In the genomic region with DNA sequence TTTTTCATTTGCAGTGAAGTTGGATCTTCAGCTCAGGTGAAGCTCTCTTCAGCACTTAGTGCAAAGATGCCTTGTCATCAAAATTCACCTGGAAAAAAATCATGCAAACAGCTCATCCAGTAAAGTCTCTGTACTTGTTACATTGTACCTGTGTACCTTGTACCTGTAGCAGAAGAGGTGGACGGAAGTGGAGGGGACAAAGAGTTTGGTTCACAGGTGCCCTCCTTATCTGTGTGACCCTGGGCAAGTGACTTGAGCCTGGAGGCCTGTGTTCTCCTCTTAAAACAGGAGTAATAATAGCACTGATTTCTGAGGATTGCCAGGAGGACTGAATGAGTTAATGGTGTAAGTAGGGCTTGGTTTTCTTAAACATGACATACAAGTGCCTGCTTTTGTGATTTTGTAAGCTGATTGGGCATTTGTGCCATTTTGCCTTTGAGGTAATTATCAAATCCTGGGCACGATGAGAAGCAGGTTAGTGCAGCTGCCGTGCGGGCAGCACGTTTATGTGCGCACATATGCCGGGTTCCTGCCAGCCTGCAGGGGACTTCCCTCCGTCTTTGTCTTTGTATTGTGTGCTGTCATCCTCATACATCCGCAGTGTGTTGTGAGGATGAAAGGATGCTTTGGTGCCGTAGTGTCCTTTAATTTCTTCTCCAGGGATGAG, we compare ENCODE assay signal across 18 cellular contexts. TPM values are rescaled to one million over a fixed set of nuclear protein-coding genes. Genes with fewer than 3 reads are reported as not detected.
DNase-seq lines count a peak whose midpoint lies in the region; ATAC-seq and TF ChIP-seq lines count a peak whose summit lies in the region.
"Had no signal": no experiment of that assay in that cellular context is flagged by ENCODE, and none has a peak within 500 bp of the region (broad histone marks: within the 10 kb centered on the region; RNA-seq: fewer than 3 reads in every experiment).

No MANE protein-coding gene starts in this region.

- H3K27me3 ChIP-seq in right atrium auricular region (no peaks in the 10 kb centered on the region), hepatocyte (no peaks in the 10 kb centered on the region), neuronal stem cell (ENCODE audit: control insufficient read depth in 3 of 3, insufficient read depth in 3 of 3, low read depth in 1 of 3, low read length in 3 of 3) (peaks cover 0 to 43% (median 0%) of the 10 kb centered on the region in 3 experiments), vagina (no peaks in the 10 kb centered on the region)

- H2BK5ac ChIP-seq in neuronal stem cell (ENCODE audit: low read length): no peak overlapping the region

- TF ChIP-seq POLR2A in vagina (IDR thresholded peaks at IDR 0.05): no peak

- no peak overlapping the region for H2BK15ac ChIP-seq in neuronal stem cell (ENCODE audit: low read length)

- no peaks in the 10 kb centered on the region for H4K20me1 ChIP-seq in hepatocyte (ENCODE audit: insufficient read depth, poor library complexity, severe bottlenecking)

- peak overlapping the region; percentile 37 to 68 for H3K27ac ChIP-seq in right atrium auricular region
- peak overlapping the region; percentile 82 for H3K27ac ChIP-seq in hepatocyte
- H3K27ac ChIP-seq in neuronal stem cell (replicated peaks; ENCODE audit: low read length): no peak overlapping the region
- H3K27ac ChIP-seq in vagina: peak overlapping the region; percentile 9
- H3K27ac ChIP-seq: C4-2B, RWPE1 had no signal

- WGBS in hepatocyte (ENCODE audit: low lambda C conversion rate, missing lambda C conversion rate): 91% methylated on average over 10 of the region's 10 CpGs
- no CpG with 5 or more reads among the region's 10 CpGs for WGBS in neuronal stem cell (ENCODE audit: extremely low coverage in 2 of 2, insufficient read length in 2 of 2, insufficient replicate concordance in 1 of 2), 2 donors

- H3K23ac ChIP-seq in neuronal stem cell (ENCODE audit: low read depth, low read length, poor library complexity): no peak overlapping the region

- H2BK12ac ChIP-seq in neuronal stem cell (ENCODE audit: low read length): no peak overlapping the region

- H3K4me3 ChIP-seq in right atrium auricular region (no peak overlapping the region), hepatocyte (no peak overlapping the region), neuronal stem cell (ENCODE audit: low read length in 2 of 2) (no peak overlapping the region), vagina (no peak overlapping the region)
- H3K4me3 ChIP-seq: GM12878 had no signal

- no peaks in the 10 kb centered on the region for H3K9me2 ChIP-seq in hepatocyte (replicated peaks; ENCODE audit: insufficient read depth)

- no peak overlapping the region for H3K4ac ChIP-seq in neuronal stem cell (ENCODE audit: low read length)

- no peak overlapping the region for H4K8ac ChIP-seq in neuronal stem cell (ENCODE audit: low read depth, low read length)

- H2AFZ ChIP-seq in hepatocyte: no peak overlapping the region
- H2AFZ ChIP-seq in neuronal stem cell (ENCODE audit: low read length): peak overlapping the region; percentile 4

- intact Hi-C loops in left cardiac atrium (cut with DNase I) (no loop called here), vagina (cut with DNase I) (no loop called here), head of caudate nucleus (cut with DNase I) (no loop called here)

- DNase-seq in right atrium auricular region (ENCODE audit: low spot score): no peak
- DNase-seq in left cardiac atrium: no peak
- peak; percentile 35 for DNase-seq in hepatocyte (ENCODE audit: low spot score)
- DNase-seq in neuronal stem cell (ENCODE audit: low spot score): no peak
- DNase-seq in vagina (ENCODE audit: extremely low spot score in 2 of 2): no peak
- DNase-seq in head of caudate nucleus: no peak
- DNase-seq in activated effector memory CD4-positive, alpha-beta T cell treated with Interleukin-2 at 50 U/mL for 16 hours: no peak
- no peak for DNase-seq in activated CD4-positive, CD25-positive, alpha-beta regulatory T cell treated with anti-CD3 and anti-CD28 coated beads, Interleukin-2, amount 50 U/mL, for 72 hours
- DNase-seq: DMS 273 treated with DMSO at 0.1 percent for 48 hours, GDM1, KG1, NCI-H1417 treated with DMSO at 0.1 percent for 48 hours, NCI-H2029 treated with DMSO at 0.1 percent for 48 hours, NCI-H748 treated with DMSO at 0.1 percent for 48 hours, PC-3 had no signal

- H3K9ac ChIP-seq in neuronal stem cell (ENCODE audit: low read depth, low read length, poor library complexity): no peak overlapping the region

- ATAC-seq in left cardiac atrium: no peak
- ATAC-seq: GM12878 had no signal

- no peaks in the 10 kb centered on the region for H3K9me3 ChIP-seq in right atrium auricular region
- H3K9me3 ChIP-seq in hepatocyte (ENCODE audit: low read depth): no peaks in the 10 kb centered on the region
- peaks cover 0 to 2% of the 10 kb centered on the region in 2 donors for H3K9me3 ChIP-seq in neuronal stem cell (replicated peaks in 1 of 2; ENCODE audit: control insufficient read depth in 2 of 2, insufficient read depth in 1 of 2, low read depth in 1 of 2, low read length in 2 of 2)
- H3K9me3 ChIP-seq in vagina: no peaks in the 10 kb centered on the region

- H3K14ac ChIP-seq in neuronal stem cell (ENCODE audit: low read length): no peak overlapping the region

- no peak overlapping the region for H2BK120ac ChIP-seq in neuronal stem cell (ENCODE audit: low read depth, low read length)

- H3K79me1 ChIP-seq in neuronal stem cell (ENCODE audit: low read depth, low read length): no peaks in the 10 kb centered on the region

- H3K4me2 ChIP-seq in hepatocyte (peak overlapping the region; percentile 58), neuronal stem cell (ENCODE audit: insufficient read depth, low read length, poor library complexity, severe bottlenecking) (no peak overlapping the region)

- no peaks in the 10 kb centered on the region for H3K79me2 ChIP-seq in hepatocyte

- H3K36me3 ChIP-seq in right atrium auricular region (peaks cover 92% of the 10 kb centered on the region), hepatocyte (replicated peaks; ENCODE audit: insufficient read depth, low read depth) (no peaks in the 10 kb centered on the region), neuronal stem cell (replicated peaks in 1 of 2; ENCODE audit: control insufficient read depth in 2 of 2, insufficient read depth in 2 of 2, low read length in 2 of 2) (no peaks in the 10 kb centered on the region), vagina (no peaks in the 10 kb centered on the region)

- no peak overlapping the region for H3K18ac ChIP-seq in neuronal stem cell (ENCODE audit: low read length)

- no peak for TF ChIP-seq CTCF in right atrium auricular region (IDR thresholded peaks at IDR 0.05)
- TF ChIP-seq CTCF in hepatocyte (IDR thresholded peaks at IDR 0.05; ENCODE audit: poor library complexity): no peak
- TF ChIP-seq CTCF in vagina (IDR thresholded peaks at IDR 0.05): no peak

- H2AK5ac ChIP-seq in neuronal stem cell (ENCODE audit: low read depth, low read length): peak overlapping the region; percentile 88

- H3K4me1 ChIP-seq in right atrium auricular region (peaks cover 0 to 27% of the 10 kb centered on the region in 2 donors), hepatocyte (ENCODE audit: insufficient read depth) (peaks cover 22% of the 10 kb centered on the region), neuronal stem cell (ENCODE audit: control insufficient read depth in 2 of 2, insufficient read depth in 1 of 2, low read depth in 1 of 2, low read length in 2 of 2) (peaks cover 9 to 22% of the 10 kb centered on the region in 2 donors), vagina (peaks cover 23% of the 10 kb centered on the region)

- no peak overlapping the region for H4K91ac ChIP-seq in neuronal stem cell (ENCODE audit: low read depth, low read length, poor library complexity)

RNA-seq across cellular contexts. Expression of a gene that starts 54.2 kb away (rescaled TPM):
- total RNA-seq in right atrium auricular region (100 to 1,000 TPM; 120 to 168 TPM), left cardiac atrium (100 to 1,000 TPM; 143 to 254 TPM), hepatocyte (14.2 and 18.5 TPM in 2 replicates), vagina (35.8 TPM)
- polyA plus RNA-seq in hepatocyte: 12.7 and 18.1 TPM in 2 replicates
- polyA plus RNA-seq in neuronal stem cell (2013, experiment 1 of 2): 0.28 TPM
- 0.32 TPM for polyA plus RNA-seq in neuronal stem cell (2013, experiment 2 of 2)
